Comparison of ENCODE assay signal across 8 cellular contexts in the genomic region with DNA sequence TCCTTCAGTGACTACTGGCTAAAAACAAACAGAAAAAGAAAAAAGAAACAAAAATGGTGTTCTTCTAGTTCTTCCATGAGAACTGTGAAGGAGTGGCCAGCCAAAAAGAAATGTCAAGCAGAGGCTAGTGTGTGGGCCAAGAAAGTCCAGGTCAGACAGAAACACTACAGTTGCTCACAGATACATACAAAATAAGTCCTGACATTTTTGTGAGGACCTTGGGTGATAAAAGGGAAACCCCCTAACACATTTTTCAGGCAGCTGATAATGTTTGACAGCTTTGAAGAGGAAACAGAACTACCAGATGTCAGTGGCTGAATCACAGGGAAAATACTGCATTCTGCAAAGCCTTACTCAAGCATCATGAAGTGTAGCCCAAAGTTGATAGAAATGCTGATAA. TPM values are rescaled to one million over a fixed set of nuclear protein-coding genes. Genes with fewer than 3 reads are reported as not detected.
DNase-seq lines count a peak whose midpoint lies in the region; ATAC-seq and TF ChIP-seq lines count a peak whose summit lies in the region.

No MANE protein-coding gene starts in this region.

- peaks cover 89% of the 10 kb centered on the region for H3K4me1 Mint-ChIP-seq in activated CD4-positive, alpha-beta T cell treated with anti-CD3 and anti-CD28 coated beads, Interleukin-2, amount 10 ng/mL, durations not matched to agents 7 days and 5 days

- POLR2A ChIA-PET in activated CD4-positive, alpha-beta T cell treated with anti-CD3 and anti-CD28 coated beads, Interleukin-2, amount 10 ng/mL, durations not matched to agents 7 days and 5 days (lab: Charles Lee), result interaction anchor here (0.6 to 1.4 kb wide), 2 partner anchors 10 to 11 kb away, joined by 3 read pairs; no protein-coding TSS in a partner anchor

- peaks cover 0 to 16% of the 10 kb centered on the region in 2 donors for H3K4me1 ChIP-seq in ascending aorta
- peaks cover 58 to 97% (median 67%) of the 10 kb centered on the region in 6 donors for H3K4me1 ChIP-seq in spleen

- TF ChIP-seq POLR2A in spleen (IDR thresholded peaks at IDR 0.05), result no peak

- ATAC-seq in HG03378 (IDR thresholded peaks at IDR 0.05; ENCODE audit: unreplicated experiment), result peak; percentile 57

- DNase-seq in activated CD4-positive, alpha-beta T cell treated with anti-CD3 and anti-CD28 coated beads, Interleukin-2, amount 10 ng/mL, durations not matched to agents 7 days and 5 days, result no peak
- no peak for DNase-seq in activated CD4-positive, alpha-beta T cell treated with anti-CD3 and anti-CD28 coated beads, Interleukin-2, amount 50 U/mL, for 4 hours
- DNase-seq in ascending aorta (ENCODE audit: low spot score in 2 of 2) (no peak), spleen (no peak), mucosa of gallbladder (ENCODE audit: low spot score) (no peak), NCI-H2081 treated with DMSO at 0.1 percent for 48 hours (lab: John Stamatoyannopoulos, UW) (no peak)
- DNase-seq in activated CD4-positive, alpha-beta T cell treated with anti-CD3 and anti-CD28 coated beads for 4 hours, result no peak

- peak overlapping the region; percentile 45 for H3K4me3 Mint-ChIP-seq in activated CD4-positive, alpha-beta T cell treated with anti-CD3 and anti-CD28 coated beads, Interleukin-2, amount 10 ng/mL, durations not matched to agents 7 days and 5 days

- no peak overlapping the region for H3K4me3 ChIP-seq in ascending aorta
- H3K4me3 ChIP-seq in spleen, result no peak overlapping the region

- TF ChIP-seq CTCF in ascending aorta (IDR thresholded peaks at IDR 0.05) (no peak), spleen (IDR thresholded peaks at IDR 0.05 in 8 of 11, conservative IDR thresholded peaks at IDR 0.05 in 3 of 11) (no peak)

- H3K9me3 ChIP-seq in ascending aorta, result no peaks in the 10 kb centered on the region
- H3K9me3 ChIP-seq in spleen, result no peaks in the 10 kb centered on the region

- H3K27me3 ChIP-seq in ascending aorta, result no peaks in the 10 kb centered on the region
- H3K27me3 ChIP-seq in spleen (replicated peaks in 1 of 7), result no peaks in the 10 kb centered on the region

- H3K27me3 Mint-ChIP-seq in activated CD4-positive, alpha-beta T cell treated with anti-CD3 and anti-CD28 coated beads, Interleukin-2, amount 10 ng/mL, durations not matched to agents 7 days and 5 days, result no peaks in the 10 kb centered on the region

- H3K9me3 Mint-ChIP-seq in activated CD4-positive, alpha-beta T cell treated with anti-CD3 and anti-CD28 coated beads, Interleukin-2, amount 10 ng/mL, durations not matched to agents 7 days and 5 days, result peaks cover 6% of the 10 kb centered on the region

- H3K36me3 ChIP-seq in ascending aorta, result no peaks in the 10 kb centered on the region
- peaks cover 0 to 5% (median 0%) of the 10 kb centered on the region in 6 donors for H3K36me3 ChIP-seq in spleen

- intact Hi-C loops in ascending aorta (cut with DNase I) (no loop called here), spleen (cut with DNase I; ENCODE audit: low total_unique reads) (no loop called here)

- H3K27ac ChIP-seq in ascending aorta, result peak overlapping the region; percentile 34 to 46
- peak overlapping the region; percentile 55 to 98 (median 96) for H3K27ac ChIP-seq in spleen

- peaks cover 41% of the 10 kb centered on the region for H3K36me3 Mint-ChIP-seq in activated CD4-positive, alpha-beta T cell treated with anti-CD3 and anti-CD28 coated beads, Interleukin-2, amount 10 ng/mL, durations not matched to agents 7 days and 5 days (ENCODE audit: low read depth)

- H3K27ac Mint-ChIP-seq in activated CD4-positive, alpha-beta T cell treated with anti-CD3 and anti-CD28 coated beads, Interleukin-2, amount 10 ng/mL, durations not matched to agents 7 days and 5 days, result peak overlapping the region; percentile 87

- CTCF ChIA-PET in activated CD4-positive, alpha-beta T cell treated with anti-CD3 and anti-CD28 coated beads, Interleukin-2, amount 10 ng/mL, durations not matched to agents 7 days and 5 days (lab: Charles Lee), result interaction anchor here (0.8 to 2.6 kb wide), 4 partner anchors 11 to 162 kb away, joined by 4 to 17 read pairs (median 4); no protein-coding TSS in a partner anchor

RNA-seq across cellular contexts. Expression of a gene that starts 28.1 kb away (rescaled TPM):
- 10 to 100 TPM; 94.9 to 97.8 TPM for total RNA-seq in activated CD4-positive, alpha-beta T cell treated with anti-CD3 and anti-CD28 coated beads, Interleukin-2, amount 10 ng/mL, durations not matched to agents 7 days and 5 days
- total RNA-seq in ascending aorta (8.3 TPM), spleen (100 to 1,000 TPM; 119 to 173 (median 144) TPM), mucosa of gallbladder (12.6 TPM)
- polyA plus RNA-seq in spleen, result 100 to 1,000 TPM in 2 of 3 donors, 10 to 100 TPM in 1; 72.0 to 111 (median 103) TPM
